1 cellular context compared by ENCODE assay signal in genomic region chr5:151684690-151685361, GRCh38.
TF ChIP-seq lines count a peak whose summit lies in the region.

No MANE protein-coding gene starts in this region.

TF ChIP-seq in A549, 52 proteins besides CTCF, POLR2A, EP300 and RAD21 (continued from another document):
- TF ChIP-seq JUNB (IDR thresholded peaks at IDR 0.05): 0 out of 2 replicates have a peak, but pooled peaks have one; percentile 21
- TF ChIP-seq MYC (IDR thresholded peaks at IDR 0.05; ENCODE audit: borderline replicate concordance, low read length): no peak
- TF ChIP-seq MAFK (IDR thresholded peaks at IDR 0.05; ENCODE audit: partially characterized antibody): peak; percentile 13
